16 cellular contexts compared by ENCODE assay signal in genomic region chr1:39115271-39116110, GRCh38.
A peak's percentile ranks its signal among the peaks of the same experiment; 100 is the strongest.
DNase-seq lines count a peak whose midpoint lies in the region; ATAC-seq, FAIRE-seq and TF ChIP-seq lines count a peak whose summit lies in the region.
"Had no signal": no experiment of that assay in that cellular context is flagged by ENCODE, and none has a peak within 500 bp of the region (broad histone marks: within the 10 kb centered on the region; RNA-seq: fewer than 3 reads in every experiment).

No MANE protein-coding gene starts in this region.

- H3K9me3 ChIP-seq in right atrium auricular region: no peaks in the 10 kb centered on the region
- H3K9me3 ChIP-seq in RWPE2 (ENCODE audit: severe bottlenecking): no peaks in the 10 kb centered on the region
- H3K9me3 ChIP-seq in keratinocyte (ENCODE audit: control insufficient read depth, low read depth, low read length): no peaks in the 10 kb centered on the region
- H3K9me3 ChIP-seq in thyroid gland: no peaks in the 10 kb centered on the region

- peaks cover 12% of the 10 kb centered on the region for H3K9me1 ChIP-seq in keratinocyte (ENCODE audit: control insufficient read depth, extremely low read depth, insufficient read depth, low read length)

- peaks cover 33% of the 10 kb centered on the region for H4K20me1 ChIP-seq in keratinocyte (ENCODE audit: control insufficient read depth, extremely low read depth, insufficient read depth, low read length)

- FAIRE-seq in keratinocyte (lab: Jason Lieb, UNC): no peak

- no peak for TF ChIP-seq POLR2A in thyroid gland (IDR thresholded peaks at IDR 0.05)

- no peak overlapping the region for H3K27ac ChIP-seq in right atrium auricular region
- H3K27ac ChIP-seq in RWPE2 (ENCODE audit: poor library complexity, severe bottlenecking): peak overlapping the region; percentile 25
- peak overlapping the region; percentile 74 for H3K27ac ChIP-seq in keratinocyte (ENCODE audit: control insufficient read depth, insufficient read depth, low read length)
- H3K27ac ChIP-seq in thyroid gland: peak overlapping the region; percentile 7 to 67 (median 30)
- H3K27ac ChIP-seq: neural progenitor cell had no signal

- WGBS in thyroid gland, 2 donors: 80 to 85% methylated on average over 4 of the region's 4 CpGs

- H2AFZ ChIP-seq in keratinocyte (ENCODE audit: control insufficient read depth, low read length): no peak overlapping the region
- H2AFZ ChIP-seq: neural progenitor cell had no signal

- peak overlapping the region; percentile 65 for H3K4me2 ChIP-seq in keratinocyte (ENCODE audit: control insufficient read depth, extremely low read depth, insufficient read depth, low read depth, low read length)
- H3K4me2 ChIP-seq: neural progenitor cell had no signal

- H3K4me1 ChIP-seq in right atrium auricular region (peaks cover 0 to 47% of the 10 kb centered on the region in 2 donors), RWPE2 (ENCODE audit: insufficient read depth, poor library complexity, severe bottlenecking) (peaks cover 65% of the 10 kb centered on the region), keratinocyte (ENCODE audit: control insufficient read depth, extremely low read depth, insufficient read depth, low read length) (peaks cover 75% of the 10 kb centered on the region), thyroid gland (peaks cover 64 to 81% of the 10 kb centered on the region in 2 donors)

- TF ChIP-seq CTCF in right atrium auricular region (IDR thresholded peaks at IDR 0.05): no peak
- no peak for TF ChIP-seq CTCF in RWPE2 (IDR thresholded peaks at IDR 0.05; ENCODE audit: poor library complexity, severe bottlenecking)
- no peak for TF ChIP-seq CTCF in keratinocyte (optimal IDR thresholded peaks at IDR 0.05 in 1 of 3, IDR thresholded peaks at IDR 0.05 in 1 of 3, conservative IDR thresholded peaks at IDR 0.05 in 1 of 3; ENCODE audit: extremely low read depth in 1 of 3, insufficient read depth in 2 of 3, low read length in 3 of 3)
- TF ChIP-seq CTCF in thyroid gland (IDR thresholded peaks at IDR 0.05): no peak

- no peak overlapping the region for H3K4me3 ChIP-seq in right atrium auricular region
- no peak overlapping the region for H3K4me3 ChIP-seq in RWPE2 (ENCODE audit: severe bottlenecking)
- no peak overlapping the region for H3K4me3 ChIP-seq in keratinocyte (ENCODE audit: control insufficient read depth in 2 of 3, extremely low read depth in 1 of 3, insufficient read depth in 2 of 3, low read depth in 1 of 3, low read length in 3 of 3)
- no peak overlapping the region for H3K4me3 ChIP-seq in thyroid gland (replicated peaks in 1 of 3)
- H3K4me3 ChIP-seq: neural progenitor cell had no signal

- peaks cover 96% of the 10 kb centered on the region for H3K79me2 ChIP-seq in keratinocyte (ENCODE audit: control insufficient read depth, insufficient read depth, low read length)

- no peaks in the 10 kb centered on the region for H3K36me3 ChIP-seq in right atrium auricular region
- peaks cover 7% of the 10 kb centered on the region; the same call in 1 of the 2 replicates for H3K36me3 ChIP-seq in RWPE2 (ENCODE audit: low read depth)
- H3K36me3 ChIP-seq in keratinocyte (ENCODE audit: control insufficient read depth in 2 of 2, extremely low read depth in 1 of 2, insufficient read depth in 2 of 2, low read length in 2 of 2): peaks cover 0 to 13% of the 10 kb centered on the region in 2 experiments
- H3K36me3 ChIP-seq in thyroid gland: no peaks in the 10 kb centered on the region

- DNase-seq in Right ventricle myocardium superior: no peak
- no peak for DNase-seq in right atrium auricular region (ENCODE audit: low spot score)
- no peak for DNase-seq in RWPE2 (ENCODE audit: low spot score)
- no peak for DNase-seq in keratinocyte (ENCODE audit: low read depth, low spot score)
- DNase-seq in thyroid gland: no peak
- no peak for DNase-seq in effector CD4-positive, alpha-beta T cell
- DNase-seq: activated B cell treated with CpG ODN at 0.5 μM for 24 hours; activated naive CD8-positive, alpha-beta T cell treated with anti-CD3 and anti-CD28 coated beads, Interleukin-2, amount 10 ng/mL, durations not matched to agents 7 days and 5 days; CD8-positive, alpha-beta memory T cell; endodermal cell; HFFc6; NCI-H1417 treated with DMSO at 0.1 percent for 48 hours; PC-3 had no signal

- intact Hi-C loops in Right ventricle myocardium superior (cut with DNase I) (no loop called here), thyroid gland (cut with DNase I) (no loop called here)

- no peak overlapping the region for H3K9ac ChIP-seq in keratinocyte (ENCODE audit: control insufficient read depth, extremely low read depth, insufficient read depth, low read length)
- H3K9ac ChIP-seq: neural progenitor cell had no signal

- no peaks in the 10 kb centered on the region for H3K27me3 ChIP-seq in right atrium auricular region
- H3K27me3 ChIP-seq in RWPE2 (ENCODE audit: insufficient read depth, poor library complexity, severe bottlenecking): no peaks in the 10 kb centered on the region
- H3K27me3 ChIP-seq in keratinocyte (ENCODE audit: control insufficient read depth, extremely low read depth, insufficient read depth, low read length): no peaks in the 10 kb centered on the region
- H3K27me3 ChIP-seq in thyroid gland: no peaks in the 10 kb centered on the region
- H3K27me3 ChIP-seq: neural progenitor cell had no signal

- ATAC-seq in Right ventricle myocardium superior (ENCODE audit: poor library complexity): peak; percentile 22
- no peak for ATAC-seq in RWPE2 (ENCODE audit: low read depth)
- no peak for ATAC-seq in GM18511 (IDR thresholded peaks at IDR 0.05; ENCODE audit: unreplicated experiment)
- no peak for ATAC-seq in GM19463 (IDR thresholded peaks at IDR 0.05; ENCODE audit: unreplicated experiment)
- ATAC-seq: PC-3 had no signal

- dilution Hi-C loops in keratinocyte (cut with MboI; ENCODE audit: extremely low pct_ligation_motif_present, low sequenced_read_pairs): no loop called here

Comparison
In these comparisons a context has a peak if more than half of its experiments do, and no peak if none do; other contexts are left out.
1. H3K27ac ChIP-seq: peak in RWPE2 (single experiment), keratinocyte (single experiment) and thyroid gland (3 of 3); none in right atrium auricular region (0 of 2).